Comparison of ENCODE assay signal across 18 cellular contexts in the genomic region with DNA sequence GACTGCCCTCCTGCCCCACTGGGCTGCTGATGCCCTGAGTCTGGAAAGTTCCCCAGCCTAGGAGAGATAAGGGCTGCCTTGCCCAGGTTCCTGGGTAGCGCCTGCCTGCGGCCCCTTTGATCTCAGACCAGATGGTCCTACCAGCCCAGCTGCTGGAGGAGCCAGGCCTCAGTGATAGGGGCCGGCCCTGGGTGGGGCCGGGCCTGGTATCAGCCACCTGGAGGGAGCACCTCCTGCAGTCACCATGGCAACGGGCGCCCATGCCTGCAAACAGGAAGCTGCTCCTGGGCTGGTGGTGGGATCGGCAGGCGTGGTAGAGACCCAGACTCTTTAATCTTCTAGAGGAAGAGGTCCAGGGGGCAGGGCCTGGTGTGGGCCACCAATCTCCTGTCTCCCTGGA.
A peak's percentile ranks its signal among the peaks of the same experiment; 100 is the strongest.
DNase-seq lines count a peak whose midpoint lies in the region; ATAC-seq and TF ChIP-seq lines count a peak whose summit lies in the region.
"Had no signal": no experiment of that assay in that cellular context is flagged by ENCODE, and none has a peak within 500 bp of the region (broad histone marks: within the 10 kb centered on the region; RNA-seq: fewer than 3 reads in every experiment).

No MANE protein-coding gene starts in this region.

- H2BK5ac ChIP-seq in H9 (ENCODE audit: insufficient read length, low read length): no peak overlapping the region

- H3K36me3 Mint-ChIP-seq in H9 (ENCODE audit: insufficient read depth in 1 of 3, low read depth in 3 of 3): no peaks in the 10 kb centered on the region

- no peak overlapping the region for H2BK20ac ChIP-seq in H9 (ENCODE audit: low read depth, low read length, poor library complexity, severe bottlenecking)

- no peak overlapping the region for H2BK120ac ChIP-seq in H9 (ENCODE audit: low read depth, low read length, poor library complexity, severe bottlenecking)

- H3K9me3 ChIP-seq in H9 (ENCODE audit: control insufficient read depth, low read depth, low read length): no peaks in the 10 kb centered on the region
- no peaks in the 10 kb centered on the region for H3K9me3 ChIP-seq in Peyer's patch
- H3K9me3 ChIP-seq: Caco-2, esophagus muscularis mucosa, lower lobe of right lung, neutrophil, SJCRH30 had no signal

- H3T11ph ChIP-seq in H9 (ENCODE audit: low read length): no peak overlapping the region

- no peak overlapping the region for H3K4me3 ChIP-seq in Peyer's patch
- H3K4me3 ChIP-seq: esophagus muscularis mucosa, lower lobe of right lung, SJCRH30 had no signal

- TF ChIP-seq POLR2A in Peyer's patch (IDR thresholded peaks at IDR 0.05): no peak

- WGBS in H9 (ENCODE audit: extremely low coverage, insufficient read length, low lambda C conversion rate): no CpG with 5 or more reads among the region's 8 CpGs

- peak overlapping the region in 1 of 3 experiments; percentile 54; a peak in 1 of 7 replicates for H3K27ac Mint-ChIP-seq in H9
- H3K27ac Mint-ChIP-seq: stimulated activated naive CD8-positive, alpha-beta T cell treated with anti-CD3 and anti-CD28 coated beads, Interleukin-15, amount 100 ng/mL, for 72 hours had no signal

- no peak overlapping the region for H3K4ac ChIP-seq in H9 (ENCODE audit: low read depth, low read length)

- H3K4me2 ChIP-seq in H9 (ENCODE audit: insufficient read depth, insufficient read length, low read length): no peak overlapping the region

- peaks cover 5% of the 10 kb centered on the region; the same call in 1 of the 2 replicates for H3K4me1 ChIP-seq in H9 (ENCODE audit: insufficient read depth, low read length)
- peaks cover 0 to 28% (median 0%) of the 10 kb centered on the region in 4 donors for H3K4me1 ChIP-seq in Peyer's patch
- H3K4me1 ChIP-seq: esophagus muscularis mucosa had no signal

- H3K56ac ChIP-seq in H9 (ENCODE audit: insufficient read length, low read depth, low read length): no peak overlapping the region

- no peak overlapping the region for H2AK5ac ChIP-seq in H9 (ENCODE audit: insufficient read length, low read length)

- H4K20me1 ChIP-seq in H9 (ENCODE audit: control insufficient read depth, insufficient read depth, insufficient read length): no peaks in the 10 kb centered on the region

- peak; percentile 22 for DNase-seq in DMS153 (lab: John Stamatoyannopoulos, UW)
- DNase-seq in DMS153 treated with DMSO at 0.1 percent for 48 hours (lab: John Stamatoyannopoulos, UW; ENCODE audit: unreplicated experiment): no peak
- peak; percentile 90 for DNase-seq in H9
- DNase-seq in Peyer's patch: peak in 2 of 3 donors; percentile 79 to 86
- peak; percentile 93 for DNase-seq in left kidney (ENCODE audit: low read depth, low spot score)
- DNase-seq in GM03348 (ENCODE audit: low spot score): no peak
- DNase-seq in medulla oblongata (ENCODE audit: extremely low spot score): no peak
- DNase-seq: activated CD8-positive, alpha-beta memory T cell treated with anti-CD3 and anti-CD28 coated beads for 24 hours; Caco-2; hippocampal formation; lower lobe of right lung; NK-92 treated with Interleukin-12 subunit alpha and Interleukin-12 subunit beta, amount 100 ng/mL, for 24 hours; SJCRH30; stimulated activated naive CD8-positive, alpha-beta T cell treated with anti-CD3 and anti-CD28 coated beads, Interleukin-15, amount 100 ng/mL, for 72 hours had no signal

- H3K9ac ChIP-seq in H9 (ENCODE audit: extremely low read depth, insufficient read length, low read length): no peak overlapping the region

- H3K36me3 ChIP-seq in Peyer's patch: no peaks in the 10 kb centered on the region
- H3K36me3 ChIP-seq: esophagus muscularis mucosa, lower lobe of right lung, neutrophil, SJCRH30 had no signal

- H2AFZ ChIP-seq in H9 (ENCODE audit: low read length): no peak overlapping the region

- no peaks in the 10 kb centered on the region for H3K79me2 ChIP-seq in H9 (ENCODE audit: insufficient read depth, low read length)

- no peaks in the 10 kb centered on the region for H3K23me2 ChIP-seq in H9 (ENCODE audit: insufficient read length, low read depth, low read length, poor library complexity, severe bottlenecking)

- no peaks in the 10 kb centered on the region; a peak in 1 of 5 replicates for H3K9me3 Mint-ChIP-seq in H9
- H3K9me3 Mint-ChIP-seq: stimulated activated naive CD8-positive, alpha-beta T cell treated with anti-CD3 and anti-CD28 coated beads, Interleukin-15, amount 100 ng/mL, for 72 hours had no signal

- TF ChIP-seq CTCF in H9 (conservative IDR thresholded peaks at IDR 0.05) (no peak), Peyer's patch (IDR thresholded peaks at IDR 0.05) (no peak)

- H3K27me3 ChIP-seq in H9 (ENCODE audit: insufficient read depth, low read length) (no peaks in the 10 kb centered on the region), Peyer's patch (no peaks in the 10 kb centered on the region)
- H3K27me3 ChIP-seq: neutrophil had no signal

- H2BK12ac ChIP-seq in H9 (ENCODE audit: insufficient read length, low read depth, low read length): no peak overlapping the region

- no peaks in the 10 kb centered on the region for H3K79me1 ChIP-seq in H9 (ENCODE audit: insufficient read depth, low read depth, low read length, poor library complexity, severe bottlenecking)

- no peak overlapping the region for H3K23ac ChIP-seq in H9 (ENCODE audit: insufficient read length, low read depth, low read length)

- H3K27me3 Mint-ChIP-seq in H9 (ENCODE audit: low read depth): no peaks in the 10 kb centered on the region

- H3K14ac ChIP-seq in H9 (ENCODE audit: insufficient read depth, low read length): no peak overlapping the region

- H3K18ac ChIP-seq in H9 (ENCODE audit: insufficient read length, low read depth, low read length): no peak overlapping the region

- no peak overlapping the region for H3K27ac ChIP-seq in H9 (ENCODE audit: insufficient read length, low read depth, low read length)
- peak overlapping the region in 2 of 4 donors; percentile 11 to 64 for H3K27ac ChIP-seq in Peyer's patch
- H3K27ac ChIP-seq: 22Rv1, esophagus muscularis mucosa, lower lobe of right lung, neutrophil, SJCRH30 had no signal

- no peak overlapping the region for H4K91ac ChIP-seq in H9 (ENCODE audit: insufficient read length, low read depth, low read length)

- no peak for ATAC-seq in HG03159 (IDR thresholded peaks at IDR 0.05; ENCODE audit: unreplicated experiment)
- ATAC-seq: lower lobe of right lung; stimulated activated naive CD8-positive, alpha-beta T cell treated with anti-CD3 and anti-CD28 coated beads, Interleukin-15, amount 100 ng/mL, for 72 hours had no signal

- no peak overlapping the region for H4K8ac ChIP-seq in H9 (replicated peaks; ENCODE audit: insufficient read length, low read depth, low read length)

- H3K4me3 Mint-ChIP-seq in H9: no peak overlapping the region
- H3K4me3 Mint-ChIP-seq: stimulated activated naive CD8-positive, alpha-beta T cell treated with anti-CD3 and anti-CD28 coated beads, Interleukin-15, amount 100 ng/mL, for 72 hours had no signal

- no peak overlapping the region for H4K5ac ChIP-seq in H9 (ENCODE audit: insufficient read length, low read depth, low read length)

- H3K4me1 Mint-ChIP-seq in H9: peaks cover 32 to 63% of the 10 kb centered on the region in 2 experiments

- H2BK15ac ChIP-seq in H9 (ENCODE audit: low read depth, low read length): no peak overlapping the region

Comparison
In these comparisons a context has a peak if more than half of its experiments do, and no peak if none do; other contexts are left out.
1. DNase-seq: peak in DMS153 (single experiment), H9 (single experiment), Peyer's patch (2 of 3) and left kidney (single experiment); none in DMS153 treated with DMSO at 0.1 percent for 48 hours (single experiment), GM03348 (single experiment) and medulla oblongata (single experiment).